Comparison of ENCODE assay signal across 15 cellular contexts in genomic region chr16:593807-594206, GRCh38. TPM values are rescaled to one million over a fixed set of nuclear protein-coding genes. Genes with fewer than 3 reads are reported as not detected.
A peak's percentile ranks its signal among the peaks of the same experiment; 100 is the strongest.
DNase-seq lines count a peak whose midpoint lies in the region; ATAC-seq, FAIRE-seq and TF ChIP-seq lines count a peak whose summit lies in the region.
"Had no signal": no experiment of that assay in that cellular context is flagged by ENCODE, and none has a peak within 500 bp of the region (broad histone marks: within the 10 kb centered on the region; RNA-seq: fewer than 3 reads in every experiment).

No MANE protein-coding gene starts in this region.

- H3K36me3 ChIP-seq in keratinocyte (ENCODE audit: control insufficient read depth in 2 of 2, extremely low read depth in 1 of 2, insufficient read depth in 2 of 2, low read length in 2 of 2) (peaks cover 0 to 1% of the 10 kb centered on the region in 2 experiments), prostate gland (peaks cover 0 to 4% of the 10 kb centered on the region in 2 donors)

- no peak for TF ChIP-seq CTCF in C4-2B (conservative IDR thresholded peaks at IDR 0.05)
- TF ChIP-seq CTCF in VCaP (conservative IDR thresholded peaks at IDR 0.05), result no peak
- TF ChIP-seq CTCF in keratinocyte (optimal IDR thresholded peaks at IDR 0.05 in 1 of 3, IDR thresholded peaks at IDR 0.05 in 1 of 3, conservative IDR thresholded peaks at IDR 0.05 in 1 of 3; ENCODE audit: extremely low read depth in 1 of 3, insufficient read depth in 2 of 3, low read length in 3 of 3), result peak in 1 of 3 experiments; percentile 15
- TF ChIP-seq CTCF in prostate gland (IDR thresholded peaks at IDR 0.05), result no peak

- 42% methylated on average over 15 of the region's 16 CpGs for WGBS in prostate gland

- peak overlapping the region; percentile 99 for H3K27ac ChIP-seq in C4-2B
- H3K27ac ChIP-seq in VCaP, result peak overlapping the region; percentile 76
- H3K27ac ChIP-seq in keratinocyte (ENCODE audit: control insufficient read depth, insufficient read depth, low read length), result no peak overlapping the region
- peak overlapping the region; percentile 87 to 89 for H3K27ac ChIP-seq in prostate gland
- H3K27ac ChIP-seq: tibial artery had no signal

- no peak for FAIRE-seq in keratinocyte (lab: Jason Lieb, UNC)
- FAIRE-seq: frontal cortex had no signal

- no peak for TF ChIP-seq POLR2A in prostate gland (IDR thresholded peaks at IDR 0.05)

- H3K9me3 ChIP-seq in keratinocyte (ENCODE audit: control insufficient read depth, low read depth, low read length) (no peaks in the 10 kb centered on the region), prostate gland (no peaks in the 10 kb centered on the region)
- H3K9me3 ChIP-seq: tibial artery had no signal

- peaks cover 12% of the 10 kb centered on the region for H3K9me1 ChIP-seq in keratinocyte (ENCODE audit: control insufficient read depth, extremely low read depth, insufficient read depth, low read length)

- dilution Hi-C loops in keratinocyte (cut with MboI; ENCODE audit: extremely low pct_ligation_motif_present, low sequenced_read_pairs), result no loop called here

- peak overlapping the region; percentile 13 for H3K9ac ChIP-seq in keratinocyte (ENCODE audit: control insufficient read depth, extremely low read depth, insufficient read depth, low read length)

- DNase-seq in keratinocyte (ENCODE audit: low read depth, low spot score) (no peak), prostate gland (ENCODE audit: low spot score) (no peak), pons (ENCODE audit: low spot score) (no peak), NCI-H1694 treated with DMSO at 0.1 percent for 48 hours (lab: John Stamatoyannopoulos, UW) (no peak)
- DNase-seq in stimulated activated naive CD8-positive, alpha-beta T cell treated with anti-CD3 and anti-CD28 coated beads, Interleukin-15, Interleukin-2, amounts not matched to agents 100 U/mL and 50 U/mL, for 24 hours, result no peak
- DNase-seq: activated T-cell treated with anti-CD3 and anti-CD28 coated beads, Interleukin-2, amount 50 U/mL, for 72 hours; amygdala; NCI-H1930; tibial artery had no signal

- no peak overlapping the region for H2AFZ ChIP-seq in keratinocyte (ENCODE audit: control insufficient read depth, low read length)

- H3K4me1 ChIP-seq in keratinocyte (ENCODE audit: control insufficient read depth, extremely low read depth, insufficient read depth, low read length) (peaks cover 43% of the 10 kb centered on the region), prostate gland (replicated peaks) (peaks cover 16% of the 10 kb centered on the region)

- H3K4me3 ChIP-seq in keratinocyte (ENCODE audit: control insufficient read depth in 2 of 3, extremely low read depth in 1 of 3, insufficient read depth in 2 of 3, low read depth in 1 of 3, low read length in 3 of 3), result peak overlapping the region in 1 of 3 experiments; percentile 53
- no peak overlapping the region for H3K4me3 ChIP-seq in prostate gland
- H3K4me3 ChIP-seq: smooth muscle cell, tibial artery had no signal

- no peak for ATAC-seq in HG03280 (IDR thresholded peaks at IDR 0.05; ENCODE audit: unreplicated experiment)
- ATAC-seq in stimulated activated naive CD8-positive, alpha-beta T cell treated with anti-CD3 and anti-CD28 coated beads, Interleukin-15, Interleukin-2, amounts not matched to agents 100 U/mL and 50 U/mL, for 24 hours, result no peak
- ATAC-seq: activated CD4-positive, CD25-positive, alpha-beta regulatory T cell treated with anti-CD3 and anti-CD28 coated beads, Interleukin-2, amount 50 U/mL, for 24 hours; activated T-cell treated with anti-CD3 and anti-CD28 coated beads, Interleukin-2, amount 50 U/mL, for 72 hours had no signal

- no peaks in the 10 kb centered on the region for H3K27me3 ChIP-seq in keratinocyte (ENCODE audit: control insufficient read depth, extremely low read depth, insufficient read depth, low read length)
- H3K27me3 ChIP-seq in prostate gland (replicated peaks; ENCODE audit: insufficient read depth), result no peaks in the 10 kb centered on the region
- H3K27me3 ChIP-seq: tibial artery had no signal

- peaks cover 46% of the 10 kb centered on the region for H4K20me1 ChIP-seq in keratinocyte (ENCODE audit: control insufficient read depth, extremely low read depth, insufficient read depth, low read length)

- peak overlapping the region; percentile 67 for H3K4me2 ChIP-seq in keratinocyte (ENCODE audit: control insufficient read depth, extremely low read depth, insufficient read depth, low read depth, low read length)
- H3K4me2 ChIP-seq: smooth muscle cell had no signal

- peaks cover 39% of the 10 kb centered on the region for H3K79me2 ChIP-seq in keratinocyte (ENCODE audit: control insufficient read depth, insufficient read depth, low read length)

- intact Hi-C loops in prostate gland (cut with DNase I), result no loop called here

RNA-seq across cellular contexts. Expression of gene RAB40C, which starts 3.9 kb away (rescaled TPM):
- 4.0 to 12.3 TPM (median 4.2 TPM) in 3 replicates for polyA plus RNA-seq in keratinocyte
- 10.9 TPM for polyA plus RNA-seq in keratinocyte (2011; ENCODE audit: low read depth)
- polyA plus RNA-seq in keratinocyte (2011; cell fraction: cytosol; rRNA removed), result 3.5 and 6.7 TPM in 2 replicates
- 9.1 and 12.6 TPM in 2 replicates for polyA plus RNA-seq in keratinocyte (2011; cell fraction: nucleus; rRNA removed)
- 7.9 and 15.8 TPM in 2 replicates for polyA plus RNA-seq in keratinocyte (2012; ENCODE audit: low replicate concordance)
- polyA minus RNA-seq in keratinocyte, result 5.0 to 15.4 TPM (median 6.5 TPM) in 3 replicates
- 13.2 TPM for polyA minus RNA-seq in keratinocyte (2011; cell fraction: cytosol; rRNA and poly(A)+ RNA removed)
- 7.1 and 12.4 TPM in 2 replicates for polyA minus RNA-seq in keratinocyte (2011; cell fraction: nucleus; rRNA and poly(A)+ RNA removed)
- 10 to 100 TPM; 41.8 to 68.0 TPM for total RNA-seq in prostate gland

RNA-seq across cellular contexts. Expression of gene PIGQ, which starts 24.0 kb away (rescaled TPM):
- 11.2 to 23.3 TPM (median 16.7 TPM) in 3 replicates for polyA plus RNA-seq in keratinocyte
- polyA plus RNA-seq in keratinocyte (2011; ENCODE audit: low read depth), result 4.4 TPM
- 10.5 and 25.0 TPM in 2 replicates for polyA plus RNA-seq in keratinocyte (2011; cell fraction: cytosol; rRNA removed)
- 44.0 and 62.4 TPM in 2 replicates for polyA plus RNA-seq in keratinocyte (2011; cell fraction: nucleus; rRNA removed)
- polyA plus RNA-seq in keratinocyte (2012; ENCODE audit: low replicate concordance), result 13.6 and 22.4 TPM in 2 replicates
- polyA minus RNA-seq in keratinocyte, result 29.9 to 52.5 TPM (median 36.1 TPM) in 3 replicates
- polyA minus RNA-seq in keratinocyte (2011; cell fraction: cytosol; rRNA and poly(A)+ RNA removed), result 43.9 TPM
- polyA minus RNA-seq in keratinocyte (2011; cell fraction: nucleus; rRNA and poly(A)+ RNA removed), result 21.2 and 23.7 TPM in 2 replicates
- total RNA-seq in prostate gland, result 10 to 100 TPM; 70.1 to 85.8 TPM

RNA-seq across cellular contexts. Expression of gene NHLRC4, which starts 27.0 kb away (rescaled TPM):
- polyA plus RNA-seq in keratinocyte, result 0.09 to 0.22 TPM (median 0.10 TPM) in 3 replicates
- polyA plus RNA-seq in keratinocyte (2011; ENCODE audit: low read depth), result not detected
- polyA plus RNA-seq in keratinocyte (2011; cell fraction: cytosol; rRNA removed), result 0.09 TPM in 1 of 2 replicates, not detected in the other
- polyA plus RNA-seq in keratinocyte (2011; cell fraction: nucleus; rRNA removed), result 0.11 and 0.24 TPM in 2 replicates
- 0.23 TPM in 1 of 2 replicates, not detected in the other for polyA plus RNA-seq in keratinocyte (2012; ENCODE audit: low replicate concordance)
- not detected in 3 replicates for polyA minus RNA-seq in keratinocyte
- not detected for polyA minus RNA-seq in keratinocyte (2011; cell fraction: cytosol; rRNA and poly(A)+ RNA removed)
- not detected in 2 replicates for polyA minus RNA-seq in keratinocyte (2011; cell fraction: nucleus; rRNA and poly(A)+ RNA removed)
- 1 to 10 TPM; 2.9 to 6.2 TPM for total RNA-seq in prostate gland

RNA-seq across cellular contexts. Expression of gene PRR35, which starts 33.6 kb away (rescaled TPM):
- polyA plus RNA-seq in keratinocyte, result not detected in 3 replicates
- not detected for polyA plus RNA-seq in keratinocyte (2011; ENCODE audit: low read depth)
- not detected in 2 replicates for polyA plus RNA-seq in keratinocyte (2011; cell fraction: cytosol; rRNA removed)
- polyA plus RNA-seq in keratinocyte (2011; cell fraction: nucleus; rRNA removed), result not detected in 2 replicates
- not detected in 2 replicates for polyA plus RNA-seq in keratinocyte (2012; ENCODE audit: low replicate concordance)
- polyA minus RNA-seq in keratinocyte, result not detected in 3 replicates
- not detected for polyA minus RNA-seq in keratinocyte (2011; cell fraction: cytosol; rRNA and poly(A)+ RNA removed)
- not detected in 2 replicates for polyA minus RNA-seq in keratinocyte (2011; cell fraction: nucleus; rRNA and poly(A)+ RNA removed)
- 1 to 10 TPM in 1 of 2 donors, not detected in 1; 5.1 TPM for total RNA-seq in prostate gland
- total RNA-seq: frontal cortex, smooth muscle cell had no signal
- polyA plus RNA-seq: smooth muscle cell had no signal

RNA-seq across cellular contexts. Expression of gene WFIKKN1, which starts 37.0 kb away (rescaled TPM):
- 0.01 to 0.04 TPM in 2 of 3 replicates, not detected in the other for polyA plus RNA-seq in keratinocyte
- 0.12 TPM for polyA plus RNA-seq in keratinocyte (2011; ENCODE audit: low read depth)
- 0.01 and 0.03 TPM in 2 replicates for polyA plus RNA-seq in keratinocyte (2011; cell fraction: cytosol; rRNA removed)
- polyA plus RNA-seq in keratinocyte (2011; cell fraction: nucleus; rRNA removed), result 0.12 and 0.17 TPM in 2 replicates
- 0.03 and 0.47 TPM in 2 replicates for polyA plus RNA-seq in keratinocyte (2012; ENCODE audit: low replicate concordance)
- polyA minus RNA-seq in keratinocyte, result 0.10 TPM in 1 of 3 replicates, not detected in the others
- polyA minus RNA-seq in keratinocyte (2011; cell fraction: cytosol; rRNA and poly(A)+ RNA removed), result not detected
- polyA minus RNA-seq in keratinocyte (2011; cell fraction: nucleus; rRNA and poly(A)+ RNA removed), result 0.31 and 0.42 TPM in 2 replicates
- 1 to 10 TPM; 1.5 to 1.9 TPM for total RNA-seq in prostate gland
- total RNA-seq: smooth muscle cell had no signal
